Comparison of ENCODE assay signal across 25 cellular contexts in genomic region chr1:181777812-181778211, GRCh38.
A peak's percentile ranks its signal among the peaks of the same experiment; 100 is the strongest.
DNase-seq lines count a peak whose midpoint lies in the region; ATAC-seq, FAIRE-seq and TF ChIP-seq lines count a peak whose summit lies in the region.
"Had no signal": no experiment of that assay in that cellular context is flagged by ENCODE, and none has a peak within 500 bp of the region (broad histone marks: within the 10 kb centered on the region; RNA-seq: fewer than 3 reads in every experiment).

No MANE protein-coding gene starts in this region.

- no peak for ATAC-seq in right cardiac atrium
- no peak for ATAC-seq in stimulated activated naive B cell treated with anti-CD40 and anti-IgM and Interleukin-4, amounts not matched to agents 10 μg/mL and 1 μg/mL and 100 μg/mL, for 72 hours (replicated peaks)
- ATAC-seq: SK-N-SH treated with all-trans-retinoic acid at 6 μM for 48 hours had no signal

- in situ Hi-C loops in ACHN (cut with HindIII; ENCODE audit: low pct_ligation_motif_present, low pct_unique_long_range_greater_than_20kb, low sequenced_read_pairs) (no loop called here), mammary epithelial cell (cut with MboI; ENCODE audit: low sequenced_read_pairs in 2 of 2) (no loop called here)

- no peaks in the 10 kb centered on the region for H3K9me3 ChIP-seq in mammary epithelial cell (replicated peaks; ENCODE audit: insufficient read depth, low read length)
- no peaks in the 10 kb centered on the region for H3K9me3 ChIP-seq in right cardiac atrium (ENCODE audit: control insufficient read depth, low read length)

- H3K27ac Mint-ChIP-seq in stimulated activated naive B cell treated with anti-CD40 and anti-IgM and Interleukin-4, amounts not matched to agents 10 μg/mL and 1 μg/mL and 100 μg/mL, for 72 hours: no peak overlapping the region
- H3K27ac Mint-ChIP-seq: B cell, CD14-positive monocyte had no signal

- no peak overlapping the region for H3K9ac ChIP-seq in mammary epithelial cell (ENCODE audit: insufficient read depth, low read length)

- H3K4me3 ChIP-seq in mammary epithelial cell (replicated peaks in 1 of 3; ENCODE audit: insufficient read depth in 1 of 3, low read depth in 2 of 3, low read length in 3 of 3) (no peak overlapping the region), right cardiac atrium (ENCODE audit: low read length) (no peak overlapping the region)

- BruUV-seq in mammary epithelial cell (replicated peaks; lab: Mats Ljungman, UMichigan): no TSS peak

- H3K27ac ChIP-seq in mammary epithelial cell (ENCODE audit: insufficient read depth, low read depth, low read length): peak overlapping the region; percentile 19
- H3K27ac ChIP-seq in right cardiac atrium (ENCODE audit: low read length): no peak overlapping the region
- H3K27ac ChIP-seq: HL-60 had no signal

- H3K36me3 Mint-ChIP-seq in stimulated activated naive B cell treated with anti-CD40 and anti-IgM and Interleukin-4, amounts not matched to agents 10 μg/mL and 1 μg/mL and 100 μg/mL, for 72 hours: no peaks in the 10 kb centered on the region
- H3K36me3 Mint-ChIP-seq: CD14-positive monocyte had no signal

- FAIRE-seq in RCC 7860 (lab: Jason Lieb, UNC): peak; percentile 84
- FAIRE-seq: D721Med, H54 had no signal

- no peaks in the 10 kb centered on the region for H3K4me1 Mint-ChIP-seq in stimulated activated naive B cell treated with anti-CD40 and anti-IgM and Interleukin-4, amounts not matched to agents 10 μg/mL and 1 μg/mL and 100 μg/mL, for 72 hours
- H3K4me1 Mint-ChIP-seq: B cell, CD14-positive monocyte had no signal

- H3K4me2 ChIP-seq in mammary epithelial cell (ENCODE audit: insufficient read depth, low read depth, low read length): peak overlapping the region; percentile 32

- no peak for TF ChIP-seq CTCF in mammary epithelial cell (conservative IDR thresholded peaks at IDR 0.05 in 1 of 2, IDR thresholded peaks at IDR 0.05 in 1 of 2; ENCODE audit: extremely low read depth in 1 of 2, insufficient read depth in 1 of 2, low read depth in 1 of 2, low read length in 2 of 2)

- H3K9me3 Mint-ChIP-seq in stimulated activated naive B cell treated with anti-CD40 and anti-IgM and Interleukin-4, amounts not matched to agents 10 μg/mL and 1 μg/mL and 100 μg/mL, for 72 hours: no peaks in the 10 kb centered on the region

- peaks cover 13% of the 10 kb centered on the region for H3K4me1 ChIP-seq in mammary epithelial cell (ENCODE audit: insufficient read depth, low read length)
- H3K4me1 ChIP-seq in right cardiac atrium (ENCODE audit: control insufficient read depth, insufficient read depth, low read length): no peaks in the 10 kb centered on the region

- intact Hi-C loops in mammary epithelial cell (cut with micrococcal nuclease): no loop called here
- intact Hi-C loops in right cardiac atrium (cut with DNase I): no loop called here

- CTCF ChIA-PET in mammary epithelial cell (lab: Charles Lee; ENCODE audit: low non-redundant PET): no interaction called here

- DNase-seq in ACHN (peak; percentile 40), RCC 7860 (ENCODE audit: low spot score) (peak; percentile 66), mammary epithelial cell (peak; percentile 57), kidney tubule cell (ENCODE audit: low spot score) (peak; percentile 90), RKO (ENCODE audit: low spot score) (no peak), NCI-H1436 (lab: John Stamatoyannopoulos, UW) (no peak), right cardiac atrium (no peak)
- no peak for DNase-seq in stimulated activated naive B cell treated with anti-CD40 and anti-IgM and Interleukin-4, amounts not matched to agents 10 μg/mL and 1 μg/mL and 100 μg/mL, for 72 hours
- DNase-seq: DMS53, EL, GF-D8, KBM-7, NCI-H1105, NCI-H2029 treated with DMSO at 0.1 percent for 48 hours, NCI-H2171, NCI-H345, NCI-H524, OCI-M1, SIG-M5 had no signal

- no peaks in the 10 kb centered on the region for H4K20me1 ChIP-seq in mammary epithelial cell (ENCODE audit: insufficient read depth, low read length)

- no peak overlapping the region for H2AFZ ChIP-seq in mammary epithelial cell (ENCODE audit: low read depth, low read length)

- H3K4me3 Mint-ChIP-seq in stimulated activated naive B cell treated with anti-CD40 and anti-IgM and Interleukin-4, amounts not matched to agents 10 μg/mL and 1 μg/mL and 100 μg/mL, for 72 hours: no peak overlapping the region
- H3K4me3 Mint-ChIP-seq: B cell, CD14-positive monocyte had no signal

- dilution Hi-C loops in mammary epithelial cell (cut with HindIII; ENCODE audit: low sequenced_read_pairs): no loop called here

- no peaks in the 10 kb centered on the region for H3K79me2 ChIP-seq in mammary epithelial cell (ENCODE audit: insufficient read depth, low read length)

- no peaks in the 10 kb centered on the region for H3K36me3 ChIP-seq in mammary epithelial cell (ENCODE audit: insufficient read depth, low read length)

- 0% methylated on average over 1 of the region's 1 CpG for WGBS in mammary epithelial cell (ENCODE audit: low coverage, missing lambda C conversion rate)
- 42% methylated on average over 1 of the region's 1 CpG for WGBS in right cardiac atrium

- H3K27me3 Mint-ChIP-seq in stimulated activated naive B cell treated with anti-CD40 and anti-IgM and Interleukin-4, amounts not matched to agents 10 μg/mL and 1 μg/mL and 100 μg/mL, for 72 hours: peaks cover 2 to 6% of the 10 kb centered on the region in 2 donors
- H3K27me3 Mint-ChIP-seq: B cell had no signal

- no peaks in the 10 kb centered on the region for H3K27me3 ChIP-seq in mammary epithelial cell (ENCODE audit: insufficient read depth, low read length)
- no peaks in the 10 kb centered on the region for H3K27me3 ChIP-seq in right cardiac atrium (ENCODE audit: control insufficient read depth, insufficient read depth)

Comparison
In these comparisons a context has a peak if more than half of its experiments do, and no peak if none do; other contexts are left out.
1. DNase-seq: peak in ACHN (single experiment), RCC 7860 (single experiment), mammary epithelial cell (single experiment) and kidney tubule cell (single experiment); none in RKO (single experiment), NCI-H1436 (single experiment), right cardiac atrium (0 of 3) and stimulated activated naive B cell treated with anti-CD40 and anti-IgM and Interleukin-4, amounts not matched to agents 10 μg/mL and 1 μg/mL and 100 μg/mL, for 72 hours (single experiment).